Comparison of ENCODE assay signal across 10 cellular contexts in genomic region chr2:136764397-136765255, GRCh38. TPM values are rescaled to one million over a fixed set of nuclear protein-coding genes. Genes with fewer than 3 reads are reported as not detected.
DNase-seq lines count a peak whose midpoint lies in the region; ATAC-seq and TF ChIP-seq lines count a peak whose summit lies in the region.
"Had no signal": no experiment of that assay in that cellular context is flagged by ENCODE, and none has a peak within 500 bp of the region (broad histone marks: within the 10 kb centered on the region; RNA-seq: fewer than 3 reads in every experiment).

No MANE protein-coding gene starts in this region.

- TF ChIP-seq CTCF in body of pancreas (IDR thresholded peaks at IDR 0.05) (no peak), upper lobe of right lung (IDR thresholded peaks at IDR 0.05) (no peak)

- H3K27me3 ChIP-seq in body of pancreas (peaks cover 0 to 13% of the 10 kb centered on the region in 2 donors), mesenchymal stem cell (ENCODE audit: control insufficient read depth in 1 of 2, insufficient read depth in 1 of 2, low read length in 2 of 2) (peaks cover 41 to 53% of the 10 kb centered on the region in 2 experiments), upper lobe of right lung (peaks cover 50% of the 10 kb centered on the region)

- no peak overlapping the region for H3K4ac ChIP-seq in mesenchymal stem cell (ENCODE audit: low read depth in 1 of 2, low read length in 2 of 2)

- no peak overlapping the region for H3K9ac ChIP-seq in mesenchymal stem cell (ENCODE audit: low read length)

- H2BK15ac ChIP-seq in mesenchymal stem cell (ENCODE audit: low read depth, poor library complexity, severe bottlenecking): no peak overlapping the region

- H3K4me3 ChIP-seq in body of pancreas (peak overlapping the region in 1 of 2 donors; percentile 27), mesenchymal stem cell (ENCODE audit: insufficient read depth in 1 of 2, low read depth in 1 of 2, low read length in 2 of 2) (peak overlapping the region in 1 of 2 experiments; percentile 50), upper lobe of right lung (peak overlapping the region; percentile 28)

- no peaks in the 10 kb centered on the region for H3K36me3 ChIP-seq in body of pancreas (replicated peaks in 1 of 2; ENCODE audit: insufficient read depth in 1 of 2, low read depth in 2 of 2)
- no peaks in the 10 kb centered on the region for H3K36me3 ChIP-seq in mesenchymal stem cell (ENCODE audit: control insufficient read depth in 1 of 2, insufficient read depth in 2 of 2, low read depth in 1 of 2, low read length in 2 of 2)
- no peaks in the 10 kb centered on the region for H3K36me3 ChIP-seq in upper lobe of right lung

- no peak overlapping the region for H2BK120ac ChIP-seq in mesenchymal stem cell (ENCODE audit: low read depth, low read length)

- ATAC-seq in activated T-cell treated with anti-CD3 and anti-CD28 coated beads, Interleukin-2, amount 50 U/mL, for 72 hours (replicated peaks in 1 of 2): peak; percentile 26 to 39
- ATAC-seq in body of pancreas: peak; percentile 55
- peak; percentile 72 for ATAC-seq in upper lobe of right lung
- no peak for ATAC-seq in HG02970 (IDR thresholded peaks at IDR 0.05; ENCODE audit: low FRiP score, unreplicated experiment)
- no peak for ATAC-seq in HG03025 (IDR thresholded peaks at IDR 0.05; ENCODE audit: low FRiP score, unreplicated experiment)

- no peak overlapping the region for H2AFZ ChIP-seq in mesenchymal stem cell (ENCODE audit: low read depth, low read length)

- no peaks in the 10 kb centered on the region for H3K36me3 Mint-ChIP-seq in activated T-cell treated with anti-CD3 and anti-CD28 coated beads, Interleukin-2, amount 50 U/mL, for 72 hours (ENCODE audit: insufficient read depth in 2 of 2)

- no peak overlapping the region for H3K27ac Mint-ChIP-seq in activated T-cell treated with anti-CD3 and anti-CD28 coated beads, Interleukin-2, amount 50 U/mL, for 72 hours

- H3K27me3 Mint-ChIP-seq in activated T-cell treated with anti-CD3 and anti-CD28 coated beads, Interleukin-2, amount 50 U/mL, for 72 hours (ENCODE audit: low read depth): peaks cover 64% of the 10 kb centered on the region

- no peak overlapping the region for H3K18ac ChIP-seq in mesenchymal stem cell (ENCODE audit: low read depth in 1 of 2, low read length in 2 of 2)

- WGBS in body of pancreas, 2 donors: 2 to 4% methylated on average over 33 to 47 of the region's 47 CpGs
- 3% methylated on average over 42 of the region's 47 CpGs for WGBS in mesenchymal stem cell

- peak overlapping the region; percentile 66 to 74 for H3K4me3 Mint-ChIP-seq in activated T-cell treated with anti-CD3 and anti-CD28 coated beads, Interleukin-2, amount 50 U/mL, for 72 hours

- peaks cover 11% of the 10 kb centered on the region for H3K4me1 Mint-ChIP-seq in activated T-cell treated with anti-CD3 and anti-CD28 coated beads, Interleukin-2, amount 50 U/mL, for 72 hours (ENCODE audit: low read depth)

- H3K9me3 ChIP-seq in body of pancreas (no peaks in the 10 kb centered on the region), mesenchymal stem cell (ENCODE audit: control insufficient read depth, low read length) (no peaks in the 10 kb centered on the region), upper lobe of right lung (no peaks in the 10 kb centered on the region)

- no peaks in the 10 kb centered on the region for H3K79me1 ChIP-seq in mesenchymal stem cell (replicated peaks; ENCODE audit: low read length, poor library complexity, severe bottlenecking)

- no peak overlapping the region for H3K27ac ChIP-seq in body of pancreas
- no peak overlapping the region for H3K27ac ChIP-seq in mesenchymal stem cell (ENCODE audit: low read length, poor library complexity, severe bottlenecking)
- H3K27ac ChIP-seq in upper lobe of right lung: no peak overlapping the region

- H3K4me1 ChIP-seq in body of pancreas: peaks cover 20% of the 10 kb centered on the region
- H3K4me1 ChIP-seq in mesenchymal stem cell (ENCODE audit: control insufficient read depth, insufficient read depth, low read depth, low read length): peaks cover 22% of the 10 kb centered on the region
- no peaks in the 10 kb centered on the region for H3K4me1 ChIP-seq in upper lobe of right lung

- no peak overlapping the region for H3K23ac ChIP-seq in mesenchymal stem cell (ENCODE audit: low read length in 2 of 2)

- H2BK12ac ChIP-seq in mesenchymal stem cell (ENCODE audit: low read length in 2 of 2): no peak overlapping the region

- H2AK5ac ChIP-seq in mesenchymal stem cell (ENCODE audit: low read length, severe bottlenecking): no peak overlapping the region

- intact Hi-C loops in body of pancreas (cut with DNase I) (no loop called here), upper lobe of right lung (cut with DNase I) (no loop called here)

- no peak overlapping the region for H4K91ac ChIP-seq in mesenchymal stem cell (ENCODE audit: low read length)

- no peak overlapping the region for H4K8ac ChIP-seq in mesenchymal stem cell (ENCODE audit: low read length)

- H2BK5ac ChIP-seq in mesenchymal stem cell (ENCODE audit: low read depth, low read length, poor library complexity, severe bottlenecking): no peak overlapping the region

- no peaks in the 10 kb centered on the region for H3K9me3 Mint-ChIP-seq in activated T-cell treated with anti-CD3 and anti-CD28 coated beads, Interleukin-2, amount 50 U/mL, for 72 hours

- TF ChIP-seq POLR2A in body of pancreas (IDR thresholded peaks at IDR 0.05): no peak

- H3K4me2 ChIP-seq in mesenchymal stem cell (ENCODE audit: low read length, poor library complexity, severe bottlenecking): peak overlapping the region; percentile 92

- peak in 1 of 2 donors; percentile 4 for DNase-seq in activated T-cell treated with anti-CD3 and anti-CD28 coated beads, Interleukin-2, amount 50 U/mL, for 72 hours
- no peak for DNase-seq in activated T-cell treated with anti-CD3 and anti-CD28 coated beads, Interleukin-2, amount 50 U/mL, for 48 hours
- DNase-seq in body of pancreas (peak in 2 of 4 donors; percentile 16 to 27), mesenchymal stem cell (no peak), upper lobe of right lung (peak; percentile 64), SKM-1 treated with dmso at 0.1 percent for 144 hours (lab: John Stamatoyannopoulos, UW; ENCODE audit: unreplicated experiment) (no peak)
- DNase-seq: amniotic stem cell had no signal

- H3K14ac ChIP-seq in mesenchymal stem cell (ENCODE audit: low read length in 2 of 2): no peak overlapping the region

RNA-seq across cellular contexts. Expression of gene THSD7B, which starts 0.7 kb away (rescaled TPM):
- under 1 TPM; 0.19 to 0.49 TPM for total RNA-seq in activated T-cell treated with anti-CD3 and anti-CD28 coated beads, Interleukin-2, amount 50 U/mL, for 72 hours
- under 1 TPM; 0.26 to 0.33 TPM for total RNA-seq in body of pancreas
- not detected for polyA plus RNA-seq in mesenchymal stem cell (2013, experiment 1 of 2)
- polyA plus RNA-seq in mesenchymal stem cell (2013, experiment 2 of 2): not detected
- total RNA-seq in upper lobe of right lung: 0.14 TPM
- total RNA-seq: lung microvascular endothelial cell had no signal

Comparison
In these comparisons a context has a peak if more than half of its experiments do, and no peak if none do; other contexts are left out.
1. ATAC-seq: peak in activated T-cell treated with anti-CD3 and anti-CD28 coated beads, Interleukin-2, amount 50 U/mL, for 72 hours (2 of 2), body of pancreas (single experiment) and upper lobe of right lung (single experiment); none in HG02970 (single experiment) and HG03025 (single experiment).